Comparison of ENCODE assay signal across 1 cellular context in the genomic region with DNA sequence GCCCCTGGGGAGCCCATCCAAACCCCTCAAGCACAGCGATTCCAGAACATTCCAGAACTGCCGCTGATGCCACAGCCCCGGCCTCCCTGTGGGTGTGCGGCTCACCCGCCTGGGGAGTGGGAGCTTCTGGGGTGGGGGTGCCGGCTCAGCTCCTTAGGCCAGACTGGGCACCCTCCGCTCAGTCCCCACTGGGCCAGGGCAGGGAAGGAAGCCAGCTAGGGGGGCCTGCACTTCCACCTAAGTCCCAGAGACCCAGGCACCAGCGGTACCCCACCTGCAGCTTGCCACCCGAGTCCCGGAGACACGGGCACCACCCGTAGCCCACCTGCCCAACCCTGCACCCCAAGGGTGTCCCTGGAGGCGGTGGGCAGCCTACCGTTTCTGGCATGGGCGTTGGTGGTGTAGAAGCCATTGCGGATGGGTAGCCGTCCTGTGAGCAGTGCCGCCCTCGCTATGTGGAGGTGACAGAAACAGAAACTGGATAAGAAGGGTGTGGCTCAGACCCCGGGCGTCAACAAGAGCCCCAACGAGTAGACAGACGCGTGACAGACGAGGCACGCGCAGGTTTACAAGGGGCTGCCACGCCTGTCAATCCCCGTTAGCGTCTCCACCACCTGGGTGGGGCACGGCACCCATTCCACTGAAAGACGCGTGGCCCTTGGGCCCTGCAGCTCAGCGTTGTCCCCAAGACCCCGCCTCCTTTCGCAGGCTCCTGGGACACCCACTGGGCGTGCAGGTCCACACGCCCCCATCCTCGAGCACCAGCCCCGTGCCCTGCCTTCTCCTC.
TF ChIP-seq lines count a peak whose summit lies in the region.

No MANE protein-coding gene starts in this region.

TF ChIP-seq in IMR-90, 13 proteins besides CTCF, POLR2A, EP300 and RAD21:
- TF ChIP-seq MAZ (IDR thresholded peaks at IDR 0.05; ENCODE audit: borderline replicate concordance, low read depth, low read length): no peak
- no peak for TF ChIP-seq BHLHE40 (IDR thresholded peaks at IDR 0.05; ENCODE audit: low read depth, low read length)
- TF ChIP-seq CHD1 (IDR thresholded peaks at IDR 0.05; ENCODE audit: low read depth, low read length): no peak
- TF ChIP-seq CEBPB (IDR thresholded peaks at IDR 0.05; ENCODE audit: low read depth, low read length): no peak
- TF ChIP-seq MAFK (IDR thresholded peaks at IDR 0.05; ENCODE audit: low read depth, low read length): no peak
